ENCODE assay signal across 15 cellular contexts in genomic region chr11:60396382-60396781, GRCh38. TPM values are rescaled to one million over a fixed set of nuclear protein-coding genes. Genes with fewer than 3 reads are reported as not detected.
A peak's percentile ranks its signal among the peaks of the same experiment; 100 is the strongest.
DNase-seq lines count a peak whose midpoint lies in the region; ATAC-seq and TF ChIP-seq lines count a peak whose summit lies in the region.
"Had no signal": no experiment of that assay in that cellular context is flagged by ENCODE, and none has a peak within 500 bp of the region (broad histone marks: within the 10 kb centered on the region; RNA-seq: fewer than 3 reads in every experiment).

Gene MS4A14, plus strand, starts transcription at chr11:60396459. Its CDS starts 120 bp downstream, at chr11:60396579.

- peak within 1 kb of the TSS; percentile 33 for H2AFZ ChIP-seq in Karpas-422 (ENCODE audit: low read length)

- no peaks in the 10 kb centered on the region for H4K20me1 ChIP-seq in Karpas-422 (ENCODE audit: insufficient read depth, low read depth, low read length)

- H3K27ac ChIP-seq in Karpas-422 (ENCODE audit: low read length) = peak within 1 kb of the TSS; percentile 77
- H3K27ac ChIP-seq: cardiac muscle cell had no signal

- H3K9me3 ChIP-seq in Karpas-422 (ENCODE audit: low read length) (no peaks in the 10 kb centered on the region), mucosa of descending colon (no peaks in the 10 kb centered on the region)

- DNase-seq in GM12865 (ENCODE audit: low read depth) (peak; percentile 2), Karpas-422 (no peak), mucosa of descending colon (no peak), NCI-H748 (lab: John Stamatoyannopoulos, UW; ENCODE audit: unreplicated experiment) (no peak), NCI-H2029 treated with DMSO at 0.1 percent for 48 hours (lab: John Stamatoyannopoulos, UW) (no peak)
- DNase-seq: activated naive CD4-positive, alpha-beta T cell treated with Interleukin-2 at 50 U/mL for 16 hours; DMS79 treated with DMSO at 0.1 percent for 48 hours; MM.1S; NCI-H446 had no signal

- peak within 1 kb of the TSS; percentile 60 for H3K4me2 ChIP-seq in Karpas-422 (ENCODE audit: low read depth, low read length, poor library complexity, severe bottlenecking)

- peaks cover 26% of the 10 kb centered on the region for H3K4me1 ChIP-seq in Karpas-422 (ENCODE audit: low read length)
- no peaks in the 10 kb centered on the region for H3K4me1 ChIP-seq in mucosa of descending colon (ENCODE audit: low read depth)

- no peak for TF ChIP-seq CTCF in GM12865 (IDR thresholded peaks at IDR 0.05; ENCODE audit: insufficient read depth, low read depth, low read length, missing control alignments)
- TF ChIP-seq CTCF in mucosa of descending colon (IDR thresholded peaks at IDR 0.05) = no peak

- H3K79me2 ChIP-seq in Karpas-422 (ENCODE audit: low read length) = no peaks in the 10 kb centered on the region

- peak within 1 kb of the TSS; percentile 40 for H3K9ac ChIP-seq in Karpas-422 (ENCODE audit: low read length)

- H3K36me3 ChIP-seq in Karpas-422 (ENCODE audit: insufficient read depth, low read length) (no peaks in the 10 kb centered on the region), mucosa of descending colon (ENCODE audit: low read depth) (no peaks in the 10 kb centered on the region)
- H3K36me3 ChIP-seq: cardiac muscle cell had no signal

- H3K9me2 ChIP-seq in Karpas-422 (replicated peaks; ENCODE audit: insufficient read depth, low read length) = no peaks in the 10 kb centered on the region

- H3K27me3 ChIP-seq in Karpas-422 (ENCODE audit: low read length) = no peaks in the 10 kb centered on the region
- H3K27me3 ChIP-seq: cardiac muscle cell had no signal

- ATAC-seq in GM21390 (IDR thresholded peaks at IDR 0.05; ENCODE audit: unreplicated experiment) (peak; percentile 16), mucosa of descending colon (peak; percentile 41), GM18858 (IDR thresholded peaks at IDR 0.05; ENCODE audit: unreplicated experiment) (no peak), GM21737 (IDR thresholded peaks at IDR 0.05; ENCODE audit: unreplicated experiment) (no peak)

- H3K4me3 ChIP-seq in GM12865 (ENCODE audit: low read depth, low read length) (no peak within 1 kb of the TSS), Karpas-422 (ENCODE audit: low read length) (peak within 1 kb of the TSS; percentile 34), mucosa of descending colon (no peak within 1 kb of the TSS)
- H3K4me3 ChIP-seq: cardiac muscle cell had no signal

- intact Hi-C loops in mucosa of descending colon (cut with DNase I, micrococcal nuclease) = no loop called here

RNA-seq across cellular contexts. Expression of gene MS4A14, which starts in this region (rescaled TPM):
- 0.65 and 1.3 TPM in 2 replicates for total RNA-seq in Karpas-422 (2014; rRNA removed; shearing (Covaris generic); ENCODE audit: low replicate concordance)
- total RNA-seq in mucosa of descending colon = 1 to 10 TPM in 1 of 3 donors, under 1 TPM in 2; 0.41 to 1.1 (median 0.98) TPM
- total RNA-seq: cardiac muscle cell, glomerular endothelial cell, myocyte had no signal

Comparison
In these comparisons a context has a peak if more than half of its experiments do, and no peak if none do; other contexts are left out.
1. ATAC-seq: peak in GM21390 (single experiment) and mucosa of descending colon (single experiment); none in GM18858 (single experiment) and GM21737 (single experiment).